Comparison of ENCODE assay signal across 8 cellular contexts in the genomic region with DNA sequence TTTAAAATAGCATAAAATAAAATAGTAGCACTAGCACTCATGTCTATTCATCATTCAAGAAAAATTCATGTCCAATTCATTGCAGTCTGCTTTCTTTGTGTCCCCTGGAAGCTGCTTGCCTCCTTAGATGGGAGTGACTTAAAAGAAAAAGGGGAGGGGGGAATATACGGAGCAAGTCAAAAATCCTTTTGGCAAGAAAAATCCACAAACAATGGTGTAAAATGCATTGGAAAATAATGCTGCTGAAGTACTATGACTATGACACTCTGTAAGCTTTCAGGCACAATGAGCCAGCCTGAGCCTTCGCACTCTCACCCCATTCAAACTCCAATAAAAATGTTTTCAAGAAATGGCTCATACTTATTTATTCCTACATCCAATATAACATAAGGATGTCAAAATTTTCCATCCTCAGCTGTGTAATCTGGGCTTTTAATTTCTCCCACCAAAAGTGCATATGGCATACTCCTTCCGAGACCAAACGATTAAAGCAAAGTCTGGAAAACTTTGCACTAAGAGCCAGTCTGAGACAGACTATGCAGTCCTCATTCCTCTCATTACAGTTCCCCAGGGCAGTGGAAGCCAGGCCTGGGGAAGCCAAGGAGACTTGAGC. TPM values are rescaled to one million over a fixed set of nuclear protein-coding genes. Genes with fewer than 3 reads are reported as not detected.
A peak's percentile ranks its signal among the peaks of the same experiment; 100 is the strongest.
DNase-seq lines count a peak whose midpoint lies in the region; ATAC-seq and TF ChIP-seq lines count a peak whose summit lies in the region.

No MANE protein-coding gene starts in this region.

- DNase-seq in HFF-Myc (ENCODE audit: extremely low read depth, low read depth) (no peak), left ventricle myocardium inferior (no peak), sciatic nerve (ENCODE audit: low spot score) (no peak), GDM1 (lab: John Stamatoyannopoulos, UW) (no peak)
- no peak for DNase-seq in activated CD8-positive, alpha-beta T cell treated with anti-CD3 and anti-CD28 coated beads, Interleukin-2, amount 10 ng/mL, durations not matched to agents 7 days and 5 days
- DNase-seq in activated CD4-positive, alpha-beta T cell treated with anti-CD3 and anti-CD28 coated beads for 4 hours: no peak

- no peaks in the 10 kb centered on the region for H3K36me3 ChIP-seq in left ventricle myocardium inferior

- no peaks in the 10 kb centered on the region for H3K9me3 Mint-ChIP-seq in activated CD8-positive, alpha-beta T cell treated with anti-CD3 and anti-CD28 coated beads, Interleukin-2, amount 10 ng/mL, durations not matched to agents 7 days and 5 days (ENCODE audit: insufficient read depth)

- intact Hi-C loops in left ventricle myocardium inferior (cut with micrococcal nuclease): loop anchor here (10.0 kb wide), 1 partner anchor 123 kb away; no protein-coding TSS in a partner anchor
- intact Hi-C loops in sciatic nerve (cut with DNase I): no loop called here

- no peak for TF ChIP-seq CTCF in HFF-Myc (IDR thresholded peaks at IDR 0.05; ENCODE audit: low read depth, low read length, missing control alignments)
- TF ChIP-seq CTCF in left ventricle myocardium inferior (IDR thresholded peaks at IDR 0.05; ENCODE audit: borderline replicate concordance): no peak

- POLR2A ChIA-PET in activated CD8-positive, alpha-beta T cell treated with anti-CD3 and anti-CD28 coated beads, Interleukin-2, amount 10 ng/mL, durations not matched to agents 7 days and 5 days (lab: Charles Lee): interaction anchor here (0.7 to 4.9 kb wide), 22 partner anchors 9 to 183 kb away, joined by 3 to 75 read pairs (median 7); no protein-coding TSS in a partner anchor

- no peaks in the 10 kb centered on the region for H3K9me3 ChIP-seq in left ventricle myocardium inferior (replicated peaks)

- H3K4me1 Mint-ChIP-seq in activated CD8-positive, alpha-beta T cell treated with anti-CD3 and anti-CD28 coated beads, Interleukin-2, amount 10 ng/mL, durations not matched to agents 7 days and 5 days (ENCODE audit: low read depth): peaks cover 73% of the 10 kb centered on the region

- peaks cover 39% of the 10 kb centered on the region for H3K4me1 ChIP-seq in left ventricle myocardium inferior

- H3K27me3 Mint-ChIP-seq in activated CD8-positive, alpha-beta T cell treated with anti-CD3 and anti-CD28 coated beads, Interleukin-2, amount 10 ng/mL, durations not matched to agents 7 days and 5 days (ENCODE audit: low read depth): no peaks in the 10 kb centered on the region

- peaks cover 48% of the 10 kb centered on the region for H3K36me3 Mint-ChIP-seq in activated CD8-positive, alpha-beta T cell treated with anti-CD3 and anti-CD28 coated beads, Interleukin-2, amount 10 ng/mL, durations not matched to agents 7 days and 5 days (ENCODE audit: low read depth)

- peak overlapping the region; percentile 95 for H3K4me3 Mint-ChIP-seq in activated CD8-positive, alpha-beta T cell treated with anti-CD3 and anti-CD28 coated beads, Interleukin-2, amount 10 ng/mL, durations not matched to agents 7 days and 5 days

- H3K27ac Mint-ChIP-seq in activated CD8-positive, alpha-beta T cell treated with anti-CD3 and anti-CD28 coated beads, Interleukin-2, amount 10 ng/mL, durations not matched to agents 7 days and 5 days: peak overlapping the region; percentile 93

- CTCF ChIA-PET in activated CD8-positive, alpha-beta T cell treated with anti-CD3 and anti-CD28 coated beads, Interleukin-2, amount 10 ng/mL, durations not matched to agents 7 days and 5 days (lab: Charles Lee): interaction anchor here (0.8 to 3.6 kb wide), 19 partner anchors 10 to 265 kb away, joined by 3 to 21 read pairs (median 3); a partner anchor contains a TSS

- peak overlapping the region; percentile 87 for H3K27ac ChIP-seq in left ventricle myocardium inferior (replicated peaks)

- no peaks in the 10 kb centered on the region for H3K27me3 ChIP-seq in left ventricle myocardium inferior (ENCODE audit: low read depth)

- no peak for ATAC-seq in activated CD8-positive, alpha-beta T cell treated with anti-CD3 and anti-CD28 coated beads, Interleukin-2, amount 10 ng/mL, durations not matched to agents 7 days and 5 days
- ATAC-seq in sciatic nerve (peak; percentile 72), GM21515 (IDR thresholded peaks at IDR 0.05; ENCODE audit: unreplicated experiment) (no peak), GM19324 (IDR thresholded peaks at IDR 0.05; ENCODE audit: low FRiP score, unreplicated experiment) (no peak)

- H3K4me3 ChIP-seq in HFF-Myc (replicated peaks; ENCODE audit: low read depth, low read length) (peak overlapping the region; percentile 74), left ventricle myocardium inferior (peak overlapping the region; percentile 70)

RNA-seq across cellular contexts. Expression of a gene that starts 0.8 kb away (rescaled TPM):
- 10 to 100 TPM; 64.9 to 69.5 TPM for total RNA-seq in activated CD8-positive, alpha-beta T cell treated with anti-CD3 and anti-CD28 coated beads, Interleukin-2, amount 10 ng/mL, durations not matched to agents 7 days and 5 days
- 28.1 TPM for total RNA-seq in left ventricle myocardium inferior
- total RNA-seq in sciatic nerve: 55.4 TPM
